1 cellular context compared by ENCODE assay signal in the genomic region with DNA sequence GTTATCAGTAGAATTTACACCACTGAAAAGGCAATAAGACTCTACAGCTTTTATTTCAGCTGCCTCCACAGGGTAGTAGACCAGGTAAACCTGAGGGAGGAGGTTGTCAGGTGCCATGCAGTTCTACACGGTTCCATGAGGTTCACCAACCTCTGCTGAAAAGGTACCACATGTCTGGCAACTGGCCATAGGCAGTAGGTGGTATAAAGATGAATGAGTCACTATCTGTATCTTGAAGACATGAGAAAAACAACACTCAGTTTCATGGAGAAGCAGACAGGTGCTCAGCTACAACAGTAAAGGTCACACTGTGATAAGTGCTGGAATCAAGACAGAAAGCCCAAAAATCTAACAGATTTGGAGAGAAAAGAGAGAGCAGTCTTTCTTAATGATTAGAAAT.
TF ChIP-seq lines count a peak whose summit lies in the region.

No MANE protein-coding gene starts in this region.

TF ChIP-seq in H1, 55 proteins besides CTCF, POLR2A, EP300 and RAD21 (continued from another document):
- TF ChIP-seq, protein P1, sequence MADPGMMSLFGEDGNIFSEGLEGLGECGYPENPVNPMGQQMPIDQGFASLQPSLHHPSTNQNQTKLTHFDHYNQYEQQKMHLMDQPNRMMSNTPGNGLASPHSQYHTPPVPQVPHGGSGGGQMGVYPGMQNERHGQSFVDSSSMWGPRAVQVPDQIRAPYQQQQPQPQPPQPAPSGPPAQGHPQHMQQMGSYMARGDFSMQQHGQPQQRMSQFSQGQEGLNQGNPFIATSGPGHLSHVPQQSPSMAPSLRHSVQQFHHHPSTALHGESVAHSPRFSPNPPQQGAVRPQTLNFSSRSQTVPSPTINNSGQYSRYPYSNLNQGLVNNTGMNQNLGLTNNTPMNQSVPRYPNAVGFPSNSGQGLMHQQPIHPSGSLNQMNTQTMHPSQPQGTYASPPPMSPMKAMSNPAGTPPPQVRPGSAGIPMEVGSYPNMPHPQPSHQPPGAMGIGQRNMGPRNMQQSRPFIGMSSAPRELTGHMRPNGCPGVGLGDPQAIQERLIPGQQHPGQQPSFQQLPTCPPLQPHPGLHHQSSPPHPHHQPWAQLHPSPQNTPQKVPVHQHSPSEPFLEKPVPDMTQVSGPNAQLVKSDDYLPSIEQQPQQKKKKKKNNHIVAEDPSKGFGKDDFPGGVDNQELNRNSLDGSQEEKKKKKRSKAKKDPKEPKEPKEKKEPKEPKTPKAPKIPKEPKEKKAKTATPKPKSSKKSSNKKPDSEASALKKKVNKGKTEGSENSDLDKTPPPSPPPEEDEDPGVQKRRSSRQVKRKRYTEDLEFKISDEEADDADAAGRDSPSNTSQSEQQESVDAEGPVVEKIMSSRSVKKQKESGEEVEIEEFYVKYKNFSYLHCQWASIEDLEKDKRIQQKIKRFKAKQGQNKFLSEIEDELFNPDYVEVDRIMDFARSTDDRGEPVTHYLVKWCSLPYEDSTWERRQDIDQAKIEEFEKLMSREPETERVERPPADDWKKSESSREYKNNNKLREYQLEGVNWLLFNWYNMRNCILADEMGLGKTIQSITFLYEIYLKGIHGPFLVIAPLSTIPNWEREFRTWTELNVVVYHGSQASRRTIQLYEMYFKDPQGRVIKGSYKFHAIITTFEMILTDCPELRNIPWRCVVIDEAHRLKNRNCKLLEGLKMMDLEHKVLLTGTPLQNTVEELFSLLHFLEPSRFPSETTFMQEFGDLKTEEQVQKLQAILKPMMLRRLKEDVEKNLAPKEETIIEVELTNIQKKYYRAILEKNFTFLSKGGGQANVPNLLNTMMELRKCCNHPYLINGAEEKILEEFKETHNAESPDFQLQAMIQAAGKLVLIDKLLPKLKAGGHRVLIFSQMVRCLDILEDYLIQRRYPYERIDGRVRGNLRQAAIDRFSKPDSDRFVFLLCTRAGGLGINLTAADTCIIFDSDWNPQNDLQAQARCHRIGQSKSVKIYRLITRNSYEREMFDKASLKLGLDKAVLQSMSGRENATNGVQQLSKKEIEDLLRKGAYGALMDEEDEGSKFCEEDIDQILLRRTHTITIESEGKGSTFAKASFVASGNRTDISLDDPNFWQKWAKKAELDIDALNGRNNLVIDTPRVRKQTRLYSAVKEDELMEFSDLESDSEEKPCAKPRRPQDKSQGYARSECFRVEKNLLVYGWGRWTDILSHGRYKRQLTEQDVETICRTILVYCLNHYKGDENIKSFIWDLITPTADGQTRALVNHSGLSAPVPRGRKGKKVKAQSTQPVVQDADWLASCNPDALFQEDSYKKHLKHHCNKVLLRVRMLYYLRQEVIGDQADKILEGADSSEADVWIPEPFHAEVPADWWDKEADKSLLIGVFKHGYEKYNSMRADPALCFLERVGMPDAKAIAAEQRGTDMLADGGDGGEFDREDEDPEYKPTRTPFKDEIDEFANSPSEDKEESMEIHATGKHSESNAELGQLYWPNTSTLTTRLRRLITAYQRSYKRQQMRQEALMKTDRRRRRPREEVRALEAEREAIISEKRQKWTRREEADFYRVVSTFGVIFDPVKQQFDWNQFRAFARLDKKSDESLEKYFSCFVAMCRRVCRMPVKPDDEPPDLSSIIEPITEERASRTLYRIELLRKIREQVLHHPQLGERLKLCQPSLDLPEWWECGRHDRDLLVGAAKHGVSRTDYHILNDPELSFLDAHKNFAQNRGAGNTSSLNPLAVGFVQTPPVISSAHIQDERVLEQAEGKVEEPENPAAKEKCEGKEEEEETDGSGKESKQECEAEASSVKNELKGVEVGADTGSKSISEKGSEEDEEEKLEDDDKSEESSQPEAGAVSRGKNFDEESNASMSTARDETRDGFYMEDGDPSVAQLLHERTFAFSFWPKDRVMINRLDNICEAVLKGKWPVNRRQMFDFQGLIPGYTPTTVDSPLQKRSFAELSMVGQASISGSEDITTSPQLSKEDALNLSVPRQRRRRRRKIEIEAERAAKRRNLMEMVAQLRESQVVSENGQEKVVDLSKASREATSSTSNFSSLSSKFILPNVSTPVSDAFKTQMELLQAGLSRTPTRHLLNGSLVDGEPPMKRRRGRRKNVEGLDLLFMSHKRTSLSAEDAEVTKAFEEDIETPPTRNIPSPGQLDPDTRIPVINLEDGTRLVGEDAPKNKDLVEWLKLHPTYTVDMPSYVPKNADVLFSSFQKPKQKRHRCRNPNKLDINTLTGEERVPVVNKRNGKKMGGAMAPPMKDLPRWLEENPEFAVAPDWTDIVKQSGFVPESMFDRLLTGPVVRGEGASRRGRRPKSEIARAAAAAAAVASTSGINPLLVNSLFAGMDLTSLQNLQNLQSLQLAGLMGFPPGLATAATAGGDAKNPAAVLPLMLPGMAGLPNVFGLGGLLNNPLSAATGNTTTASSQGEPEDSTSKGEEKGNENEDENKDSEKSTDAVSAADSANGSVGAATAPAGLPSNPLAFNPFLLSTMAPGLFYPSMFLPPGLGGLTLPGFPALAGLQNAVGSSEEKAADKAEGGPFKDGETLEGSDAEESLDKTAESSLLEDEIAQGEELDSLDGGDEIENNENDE (IDR thresholded peaks at IDR 0.05; ENCODE audit: insufficient replicate concordance, low read length): no peak
- TF ChIP-seq CREB1 (IDR thresholded peaks at IDR 0.05) (no peak), HDAC6 (IDR thresholded peaks at IDR 0.05; ENCODE audit: low read depth, low read length) (no peak), SIRT6 (IDR thresholded peaks at IDR 0.05; ENCODE audit: low read length) (no peak), RFX5 (IDR thresholded peaks at IDR 0.05; ENCODE audit: borderline replicate concordance, low read depth, low read length) (no peak), TEAD4 (IDR thresholded peaks at IDR 0.05; ENCODE audit: low read depth, low read length) (no peak), TAF1 (IDR thresholded peaks at IDR 0.05; ENCODE audit: low read depth, low read length) (no peak), BRCA1 (IDR thresholded peaks at IDR 0.05; ENCODE audit: low read depth, low read length) (no peak), BCL11A (IDR thresholded peaks at IDR 0.05; ENCODE audit: low read depth in 2 of 2, low read length in 2 of 2) (no peak), SP4 (IDR thresholded peaks at IDR 0.05; ENCODE audit: low read length) (no peak), NANOG (IDR thresholded peaks at IDR 0.05; ENCODE audit: insufficient read depth, low read depth, low read length, poor library complexity, severe bottlenecking) (no peak), SP1 (IDR thresholded peaks at IDR 0.05; ENCODE audit: low read depth, low read length) (no peak), FOSL1 (IDR thresholded peaks at IDR 0.05; ENCODE audit: insufficient read depth, low read depth, low read length) (no peak)
- TF ChIP-seq, protein P2, sequence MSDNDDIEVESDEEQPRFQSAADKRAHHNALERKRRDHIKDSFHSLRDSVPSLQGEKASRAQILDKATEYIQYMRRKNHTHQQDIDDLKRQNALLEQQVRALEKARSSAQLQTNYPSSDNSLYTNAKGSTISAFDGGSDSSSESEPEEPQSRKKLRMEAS (IDR thresholded peaks at IDR 0.05): no peak
